16 cellular contexts compared by ENCODE assay signal in the genomic region with DNA sequence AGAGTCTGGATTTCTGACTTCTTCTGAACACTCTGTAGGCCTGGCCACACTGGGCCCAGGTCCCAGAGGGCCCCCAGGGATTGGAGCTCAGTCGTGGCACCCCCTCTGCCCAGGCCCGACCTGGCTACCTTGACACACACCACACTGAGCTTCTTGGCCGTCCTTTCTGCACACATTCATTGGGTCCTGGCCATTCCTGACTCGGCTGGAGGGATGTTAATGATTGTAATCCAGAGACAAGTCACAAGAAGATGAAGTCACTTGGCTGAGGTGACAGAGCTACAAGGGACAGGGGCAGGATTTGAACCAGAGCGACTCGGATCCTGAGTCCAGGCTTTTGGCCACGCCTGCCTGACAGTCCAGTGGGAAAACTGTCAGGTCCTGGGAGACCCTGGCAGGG. TPM values are rescaled to one million over a fixed set of nuclear protein-coding genes. Genes with fewer than 3 reads are reported as not detected.
DNase-seq lines count a peak whose midpoint lies in the region; ATAC-seq and TF ChIP-seq lines count a peak whose summit lies in the region.
"Had no signal": no experiment of that assay in that cellular context is flagged by ENCODE, and none has a peak within 500 bp of the region (broad histone marks: within the 10 kb centered on the region; RNA-seq: fewer than 3 reads in every experiment).

No MANE protein-coding gene starts in this region.

- H3K4me1 ChIP-seq in GM23338 (ENCODE audit: insufficient read depth) (no peaks in the 10 kb centered on the region), gastrocnemius medialis (peaks cover 0 to 7% of the 10 kb centered on the region in 2 donors)
- H3K4me1 ChIP-seq: HAP-1 had no signal

- no peaks in the 10 kb centered on the region for H3K36me3 Mint-ChIP-seq in GM23338 (ENCODE audit: low read depth)
- no peaks in the 10 kb centered on the region for H3K36me3 Mint-ChIP-seq in chondrocyte (ENCODE audit: low read depth)
- no peaks in the 10 kb centered on the region for H3K36me3 Mint-ChIP-seq in nephron progenitor cell (ENCODE audit: low read depth)
- H3K36me3 Mint-ChIP-seq: CD8-positive, alpha-beta T cell had no signal

- intact Hi-C loops in gastrocnemius medialis (cut with DNase I; ENCODE audit: low total_unique reads), result no loop called here

- H3K4me1 Mint-ChIP-seq in GM23338 (peaks cover 5% of the 10 kb centered on the region; the same call in 1 of the 3 replicates), chondrocyte (ENCODE audit: low read depth) (peaks cover 3% of the 10 kb centered on the region), nephron progenitor cell (peaks cover 12% of the 10 kb centered on the region)

- H3K9me3 Mint-ChIP-seq in GM23338, result no peaks in the 10 kb centered on the region; the same call in 2 of the 3 replicates
- H3K9me3 Mint-ChIP-seq in chondrocyte (ENCODE audit: low read depth), result peaks cover 3% of the 10 kb centered on the region
- H3K9me3 Mint-ChIP-seq in nephron progenitor cell, result peaks cover 4% of the 10 kb centered on the region
- H3K9me3 Mint-ChIP-seq: CD8-positive, alpha-beta T cell had no signal

- ATAC-seq in GM23338, result no peak
- peak; percentile 28 to 60 for ATAC-seq in gastrocnemius medialis
- ATAC-seq: CD8-positive, alpha-beta T cell had no signal

- H3K9me2 ChIP-seq in GM23338 (ENCODE audit: insufficient read depth), result no peaks in the 10 kb centered on the region

- H2AFZ ChIP-seq in GM23338, result peak overlapping the region; percentile 43; the same call in 1 of the 2 replicates

- H3F3A ChIP-seq in GM23338 (replicated peaks; ENCODE audit: low read depth), result no peaks in the 10 kb centered on the region

- DNase-seq in GM23338 (ENCODE audit: low spot score), result no peak
- DNase-seq in HK-2 (ENCODE audit: unreplicated experiment), result peak; percentile 57
- no peak for DNase-seq in chondrocyte (ENCODE audit: low spot score)
- no peak for DNase-seq in gastrocnemius medialis
- no peak for DNase-seq in nephron progenitor cell
- DNase-seq in central memory CD4-positive, alpha-beta T cell, result no peak
- DNase-seq in effector CD8-positive, alpha-beta T cell (lab: John Stamatoyannopoulos, UW), result no peak
- DNase-seq: CD8-positive, alpha-beta T cell; DND-41; GF-D8; NCI-H146; NCI-H226; NK-92 treated with Interleukin-12 subunit alpha and Interleukin-12 subunit beta, amount 100 ng/mL, for 24 hours; OCI-M1 had no signal

- no peaks in the 10 kb centered on the region for H3K9me3 ChIP-seq in gastrocnemius medialis
- H3K9me3 ChIP-seq: HAP-1 had no signal

- no peak for TF ChIP-seq POLR2A in gastrocnemius medialis (IDR thresholded peaks at IDR 0.05)

- H3K27me3 Mint-ChIP-seq in GM23338 (ENCODE audit: insufficient read depth, low read depth, poor library complexity), result peaks cover 12% of the 10 kb centered on the region
- no peaks in the 10 kb centered on the region for H3K27me3 Mint-ChIP-seq in chondrocyte (ENCODE audit: low read depth)
- H3K27me3 Mint-ChIP-seq in nephron progenitor cell (ENCODE audit: low read depth, poor library complexity), result peaks cover 4% of the 10 kb centered on the region

- no peaks in the 10 kb centered on the region for H3K27me3 ChIP-seq in GM23338 (ENCODE audit: insufficient read depth)
- H3K27me3 ChIP-seq in gastrocnemius medialis, result no peaks in the 10 kb centered on the region

- TF ChIP-seq CTCF in GM23338 (conservative IDR thresholded peaks at IDR 0.05; ENCODE audit: low read depth in 2 of 2), result no peak
- TF ChIP-seq CTCF in chondrocyte (IDR thresholded peaks at IDR 0.05), result no peak
- TF ChIP-seq CTCF in gastrocnemius medialis (IDR thresholded peaks at IDR 0.05 in 4 of 5, conservative IDR thresholded peaks at IDR 0.05 in 1 of 5), result no peak
- TF ChIP-seq CTCF in nephron progenitor cell (IDR thresholded peaks at IDR 0.05), result no peak

- H3K4me2 ChIP-seq in GM23338, result no peak overlapping the region

- H3K36me3 ChIP-seq in GM23338 (ENCODE audit: insufficient read depth), result no peaks in the 10 kb centered on the region
- no peaks in the 10 kb centered on the region for H3K36me3 ChIP-seq in gastrocnemius medialis
- H3K36me3 ChIP-seq: HAP-1 had no signal

- H3K27ac ChIP-seq in GM23338 (ENCODE audit: low read depth) (no peak overlapping the region), gastrocnemius medialis (peak overlapping the region; percentile 31 to 59 (median 56))
- H3K27ac ChIP-seq: SK-N-MC had no signal

- no peaks in the 10 kb centered on the region for H3K79me2 ChIP-seq in GM23338 (replicated peaks; ENCODE audit: insufficient read depth)

- in situ Hi-C loops in gastrocnemius medialis (cut with MboI; ENCODE audit: low sequenced_read_pairs in 4 of 4), result no loop called here

- no peak overlapping the region for H3K4me3 ChIP-seq in GM23338
- no peak overlapping the region for H3K4me3 ChIP-seq in gastrocnemius medialis
- H3K4me3 ChIP-seq: HAP-1, SK-N-MC had no signal

- no peaks in the 10 kb centered on the region for H4K20me1 ChIP-seq in GM23338 (replicated peaks; ENCODE audit: insufficient read depth)

- H3K27ac Mint-ChIP-seq in GM23338, result no peak overlapping the region
- peak overlapping the region; percentile 32 for H3K27ac Mint-ChIP-seq in chondrocyte (ENCODE audit: unreplicated experiment)
- no peak overlapping the region for H3K27ac Mint-ChIP-seq in nephron progenitor cell
- H3K27ac Mint-ChIP-seq: CD8-positive, alpha-beta T cell had no signal

- H3K4me3 Mint-ChIP-seq in GM23338 (no peak overlapping the region), chondrocyte (ENCODE audit: unreplicated experiment) (no peak overlapping the region), nephron progenitor cell (no peak overlapping the region)
- H3K4me3 Mint-ChIP-seq: CD8-positive, alpha-beta T cell had no signal

TF ChIP-seq in GM23338, 12 proteins besides CTCF, POLR2A, EP300 and RAD21 (continues in another document):
- TF ChIP-seq STAT1 (IDR thresholded peaks at IDR 0.05; ENCODE audit: unreplicated experiment), result no peak
- TF ChIP-seq EZH2 (IDR thresholded peaks at IDR 0.05; ENCODE audit: low read depth, unreplicated experiment), result no peak
- TF ChIP-seq, protein P1, sequence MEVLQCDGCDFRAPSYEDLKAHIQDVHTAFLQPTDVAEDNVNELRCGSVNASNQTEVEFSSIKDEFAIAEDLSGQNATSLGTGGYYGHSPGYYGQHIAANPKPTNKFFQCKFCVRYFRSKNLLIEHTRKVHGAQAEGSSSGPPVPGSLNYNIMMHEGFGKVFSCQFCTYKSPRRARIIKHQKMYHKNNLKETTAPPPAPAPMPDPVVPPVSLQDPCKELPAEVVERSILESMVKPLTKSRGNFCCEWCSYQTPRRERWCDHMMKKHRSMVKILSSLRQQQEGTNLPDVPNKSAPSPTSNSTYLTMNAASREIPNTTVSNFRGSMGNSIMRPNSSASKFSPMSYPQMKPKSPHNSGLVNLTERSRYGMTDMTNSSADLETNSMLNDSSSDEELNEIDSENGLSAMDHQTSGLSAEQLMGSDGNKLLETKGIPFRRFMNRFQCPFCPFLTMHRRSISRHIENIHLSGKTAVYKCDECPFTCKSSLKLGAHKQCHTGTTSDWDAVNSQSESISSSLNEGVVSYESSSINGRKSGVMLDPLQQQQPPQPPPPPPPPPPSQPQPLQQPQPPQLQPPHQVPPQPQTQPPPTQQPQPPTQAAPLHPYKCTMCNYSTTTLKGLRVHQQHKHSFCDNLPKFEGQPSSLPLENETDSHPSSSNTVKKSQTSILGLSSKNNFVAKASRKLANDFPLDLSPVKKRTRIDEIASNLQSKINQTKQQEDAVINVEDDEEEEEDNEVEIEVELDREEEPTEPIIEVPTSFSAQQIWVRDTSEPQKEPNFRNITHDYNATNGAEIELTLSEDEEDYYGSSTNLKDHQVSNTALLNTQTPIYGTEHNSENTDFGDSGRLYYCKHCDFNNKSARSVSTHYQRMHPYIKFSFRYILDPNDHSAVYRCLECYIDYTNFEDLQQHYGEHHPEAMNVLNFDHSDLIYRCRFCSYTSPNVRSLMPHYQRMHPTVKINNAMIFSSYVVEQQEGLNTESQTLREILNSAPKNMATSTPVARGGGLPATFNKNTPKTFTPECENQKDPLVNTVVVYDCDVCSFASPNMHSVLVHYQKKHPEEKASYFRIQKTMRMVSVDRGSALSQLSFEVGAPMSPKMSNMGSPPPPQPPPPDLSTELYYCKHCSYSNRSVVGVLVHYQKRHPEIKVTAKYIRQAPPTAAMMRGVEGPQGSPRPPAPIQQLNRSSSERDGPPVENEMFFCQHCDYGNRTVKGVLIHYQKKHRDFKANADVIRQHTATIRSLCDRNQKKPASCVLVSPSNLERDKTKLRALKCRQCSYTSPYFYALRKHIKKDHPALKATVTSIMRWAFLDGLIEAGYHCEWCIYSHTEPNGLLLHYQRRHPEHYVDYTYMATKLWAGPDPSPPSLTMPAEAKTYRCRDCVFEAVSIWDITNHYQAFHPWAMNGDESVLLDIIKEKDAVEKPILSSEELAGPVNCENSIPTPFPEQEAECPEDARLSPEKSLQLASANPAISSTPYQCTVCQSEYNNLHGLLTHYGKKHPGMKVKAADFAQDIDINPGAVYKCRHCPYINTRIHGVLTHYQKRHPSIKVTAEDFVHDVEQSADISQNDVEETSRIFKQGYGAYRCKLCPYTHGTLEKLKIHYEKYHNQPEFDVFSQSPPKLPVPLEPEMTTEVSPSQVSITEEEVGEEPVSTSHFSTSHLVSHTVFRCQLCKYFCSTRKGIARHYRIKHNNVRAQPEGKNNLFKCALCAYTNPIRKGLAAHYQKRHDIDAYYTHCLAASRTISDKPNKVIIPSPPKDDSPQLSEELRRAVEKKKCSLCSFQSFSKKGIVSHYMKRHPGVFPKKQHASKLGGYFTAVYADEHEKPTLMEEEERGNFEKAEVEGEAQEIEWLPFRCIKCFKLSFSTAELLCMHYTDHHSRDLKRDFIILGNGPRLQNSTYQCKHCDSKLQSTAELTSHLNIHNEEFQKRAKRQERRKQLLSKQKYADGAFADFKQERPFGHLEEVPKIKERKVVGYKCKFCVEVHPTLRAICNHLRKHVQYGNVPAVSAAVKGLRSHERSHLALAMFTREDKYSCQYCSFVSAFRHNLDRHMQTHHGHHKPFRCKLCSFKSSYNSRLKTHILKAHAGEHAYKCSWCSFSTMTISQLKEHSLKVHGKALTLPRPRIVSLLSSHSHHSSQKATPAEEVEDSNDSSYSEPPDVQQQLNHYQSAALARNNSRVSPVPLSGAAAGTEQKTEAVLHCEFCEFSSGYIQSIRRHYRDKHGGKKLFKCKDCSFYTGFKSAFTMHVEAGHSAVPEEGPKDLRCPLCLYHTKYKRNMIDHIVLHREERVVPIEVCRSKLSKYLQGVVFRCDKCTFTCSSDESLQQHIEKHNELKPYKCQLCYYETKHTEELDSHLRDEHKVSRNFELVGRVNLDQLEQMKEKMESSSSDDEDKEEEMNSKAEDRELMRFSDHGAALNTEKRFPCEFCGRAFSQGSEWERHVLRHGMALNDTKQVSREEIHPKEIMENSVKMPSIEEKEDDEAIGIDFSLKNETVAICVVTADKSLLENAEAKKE (CRISPR knock-in tag; IDR thresholded peaks at IDR 0.05), result no peak

RNA-seq across cellular contexts. Expression of a gene that starts 23.9 kb away (rescaled TPM):
- total RNA-seq in GM23338 (2014; rRNA removed; shearing (Covaris generic)), result 5.2 and 8.0 TPM in 2 replicates
- 1.9 and 2.2 TPM in 2 replicates for polyA plus RNA-seq in GM23338 (2016; fragmentation: Nextera tagmentation; extraction: Ambion mirVana)
- 10.5 to 16.9 TPM (median 16.5 TPM) in 3 replicates for total RNA-seq in chondrocyte
- 10 to 100 TPM in 1 of 4 donors, 1 to 10 TPM in 3; 6.0 to 20.0 (median 8.9) TPM for total RNA-seq in gastrocnemius medialis

RNA-seq across cellular contexts. Expression of a gene that starts 50.8 kb away (rescaled TPM):
- total RNA-seq in GM23338 (2014; rRNA removed; shearing (Covaris generic)), result 2,755 and 3,244 TPM in 2 replicates
- 1,846 and 1,983 TPM in 2 replicates for polyA plus RNA-seq in GM23338 (2016; fragmentation: Nextera tagmentation; extraction: Ambion mirVana)
- total RNA-seq in chondrocyte, result 1,302 to 1,415 TPM (median 1,326 TPM) in 3 replicates
- 100 to 1,000 TPM; 261 to 680 (median 391) TPM for total RNA-seq in gastrocnemius medialis
